19 cellular contexts compared by ENCODE assay signal in genomic region chr17:81845361-81845760, GRCh38. TPM values are rescaled to one million over a fixed set of nuclear protein-coding genes. Genes with fewer than 3 reads are reported as not detected.
DNase-seq lines count a peak whose midpoint lies in the region; TF ChIP-seq lines count a peak whose summit lies in the region.
"Had no signal": no experiment of that assay in that cellular context is flagged by ENCODE, and none has a peak within 500 bp of the region (broad histone marks: within the 10 kb centered on the region; RNA-seq: fewer than 3 reads in every experiment).

No MANE protein-coding gene starts in this region.

- no peak overlapping the region for H3K18ac ChIP-seq in trophoblast cell (ENCODE audit: low read length)

- H3K36me3 ChIP-seq in HEK293 (ENCODE audit: control insufficient read depth in 2 of 2, insufficient read depth in 1 of 2, low read length in 2 of 2), result peaks cover 29 to 67% of the 10 kb centered on the region in 2 experiments
- peaks cover 70 to 72% of the 10 kb centered on the region in 2 experiments for H3K36me3 ChIP-seq in trophoblast cell (ENCODE audit: control insufficient read depth in 1 of 2, insufficient read depth in 2 of 2, low read length in 2 of 2)

- H3K23ac ChIP-seq in trophoblast cell (ENCODE audit: low read length), result no peak overlapping the region

- TF ChIP-seq CTCF in HEK293 (tag by site-specific recombination; IDR thresholded peaks at IDR 0.05) (no peak), VCaP (conservative IDR thresholded peaks at IDR 0.05) (no peak)

- H3K14ac ChIP-seq in trophoblast cell (ENCODE audit: low read length), result no peak overlapping the region

- H2AFZ ChIP-seq in trophoblast cell (ENCODE audit: insufficient read depth, low read length, poor library complexity), result no peak overlapping the region
- H2AFZ ChIP-seq: GM23248 had no signal

- H2BK5ac ChIP-seq in trophoblast cell (ENCODE audit: low read depth, low read length, poor library complexity), result no peak overlapping the region

- H3K27ac Mint-ChIP-seq in activated naive CD4-positive, alpha-beta T cell treated with anti-CD3 and anti-CD28 coated beads, Interleukin-2, amount 50 U/mL, for 24 hours, result peak overlapping the region; percentile 59
- H3K27ac Mint-ChIP-seq: CD8-positive, alpha-beta T cell; HFFc6 had no signal

- no peaks in the 10 kb centered on the region for H3K9me3 Mint-ChIP-seq in activated naive CD4-positive, alpha-beta T cell treated with anti-CD3 and anti-CD28 coated beads, Interleukin-2, amount 50 U/mL, for 24 hours
- H3K9me3 Mint-ChIP-seq: CD8-positive, alpha-beta T cell; HFFc6 had no signal

- H3K4me1 ChIP-seq in HEK293 (ENCODE audit: control insufficient read depth, insufficient read depth, low read length), result no peaks in the 10 kb centered on the region
- H3K4me1 ChIP-seq in trophoblast cell (ENCODE audit: control insufficient read depth in 1 of 2, insufficient read depth in 2 of 2, low read length in 2 of 2), result peaks cover 6 to 10% of the 10 kb centered on the region in 2 experiments
- H3K4me1 ChIP-seq: A549 had no signal

- CTCF ChIA-PET in HEK293 (lab: Yijun Ruan, JAX), result no interaction called here

- no peak overlapping the region for H3K4me3 Mint-ChIP-seq in activated naive CD4-positive, alpha-beta T cell treated with anti-CD3 and anti-CD28 coated beads, Interleukin-2, amount 50 U/mL, for 24 hours
- H3K4me3 Mint-ChIP-seq: CD8-positive, alpha-beta T cell; HFFc6 had no signal

- H2BK12ac ChIP-seq in trophoblast cell (ENCODE audit: low read length), result no peak overlapping the region

- H3K79me1 ChIP-seq in trophoblast cell (ENCODE audit: low read length), result no peaks in the 10 kb centered on the region

- H4K12ac ChIP-seq in trophoblast cell (ENCODE audit: low read depth, low read length), result peak overlapping the region; percentile 34

- no peak overlapping the region for H2AK5ac ChIP-seq in trophoblast cell (ENCODE audit: low read length)

- no peak overlapping the region for H2BK120ac ChIP-seq in trophoblast cell (ENCODE audit: insufficient read depth, low read length, poor library complexity)

- H3K4ac ChIP-seq in trophoblast cell (ENCODE audit: low read depth, low read length), result no peak overlapping the region

- H3K79me2 ChIP-seq in trophoblast cell (ENCODE audit: control insufficient read depth, insufficient read depth, low read length, poor library complexity), result no peaks in the 10 kb centered on the region

- H3K27me3 Mint-ChIP-seq in activated naive CD4-positive, alpha-beta T cell treated with anti-CD3 and anti-CD28 coated beads, Interleukin-2, amount 50 U/mL, for 24 hours, result no peaks in the 10 kb centered on the region

- H3K27ac ChIP-seq in HEK293 (ENCODE audit: extremely low read depth, low read depth, low read length) (no peak overlapping the region), VCaP (peak overlapping the region; percentile 71), trophoblast cell (ENCODE audit: low read depth, low read length) (no peak overlapping the region)
- H3K27ac ChIP-seq: 22Rv1, A549, BLaER1, GM23248 had no signal

- no peaks in the 10 kb centered on the region for H3K4me1 Mint-ChIP-seq in activated naive CD4-positive, alpha-beta T cell treated with anti-CD3 and anti-CD28 coated beads, Interleukin-2, amount 50 U/mL, for 24 hours

- H3K9ac ChIP-seq in trophoblast cell (ENCODE audit: low read length), result no peak overlapping the region
- H3K9ac ChIP-seq: BLaER1, GM23248 had no signal

- WGBS in trophoblast cell (ENCODE audit: extremely low coverage, insufficient coverage, insufficient read length), result no CpG with 5 or more reads among the region's 13 CpGs

- H3K4me3 ChIP-seq in HEK293 (ENCODE audit: low read depth, low read length) (no peak overlapping the region), trophoblast cell (ENCODE audit: low read depth, low read length) (no peak overlapping the region)
- H3K4me3 ChIP-seq: A549, BLaER1, GM23248 had no signal

- POLR2A ChIA-PET in HEK293 (lab: Yijun Ruan, JAX), result interaction anchor here (0.5 to 1.3 kb wide), 4 partner anchors 11 to 278 kb away, joined by 3 read pairs; partner anchors contain the start of gene MCRIP1

- in situ Hi-C loops in ACHN (cut with HindIII; ENCODE audit: low pct_ligation_motif_present, low pct_unique_long_range_greater_than_20kb, low sequenced_read_pairs), result no loop called here

- no peak overlapping the region for H4K91ac ChIP-seq in trophoblast cell (ENCODE audit: low read depth, low read length)

- no peaks in the 10 kb centered on the region for H3K27me3 ChIP-seq in trophoblast cell (ENCODE audit: insufficient read depth, low read length)
- H3K27me3 ChIP-seq: BLaER1 had no signal

- no peak for DNase-seq in activated naive CD4-positive, alpha-beta T cell (lab: John Stamatoyannopoulos, UW)
- DNase-seq in trophoblast cell, result no peak
- DNase-seq in ACHN, result no peak
- no peak for DNase-seq in NCI-H128 (lab: John Stamatoyannopoulos, UW; ENCODE audit: unreplicated experiment)
- no peak for DNase-seq in glomerular visceral epithelial cell (ENCODE audit: extremely low spot score)
- DNase-seq: Calu3; CD8-positive, alpha-beta T cell; DMS79 treated with DMSO at 0.1 percent for 48 hours; GF-D8; GM23248; HCEC 1CT; HFFc6 had no signal

- no peak overlapping the region for H3K4me2 ChIP-seq in trophoblast cell (ENCODE audit: low read length)
- H3K4me2 ChIP-seq: A549, BLaER1 had no signal

- H4K8ac ChIP-seq in trophoblast cell (ENCODE audit: low read depth, low read length), result no peak overlapping the region

- H3K9me3 ChIP-seq in HEK293 (ENCODE audit: control insufficient read depth, insufficient read depth, low read depth, low read length), result no peaks in the 10 kb centered on the region
- peaks cover 4% of the 10 kb centered on the region for H3K9me3 ChIP-seq in trophoblast cell (ENCODE audit: insufficient read depth, low read depth, low read length)
- H3K9me3 ChIP-seq: A549, BLaER1 had no signal

- H3K36me3 Mint-ChIP-seq in activated naive CD4-positive, alpha-beta T cell treated with anti-CD3 and anti-CD28 coated beads, Interleukin-2, amount 50 U/mL, for 24 hours, result peaks cover 3% of the 10 kb centered on the region

TF ChIP-seq in HEK293, 187 proteins besides CTCF, POLR2A, EP300 and RAD21:
- TF ChIP-seq ZNF600 (tag by site-specific recombination; IDR thresholded peaks at IDR 0.05) (0 out of 2 replicates have a peak, but pooled peaks have one; percentile 21), ZNF768 (tag by site-specific recombination; IDR thresholded peaks at IDR 0.05) (no peak)

RNA-seq across cellular contexts. Expression of gene PPP1R27, which starts 10.5 kb away (rescaled TPM):
- 0.33 and 0.43 TPM in 2 replicates for polyA plus RNA-seq in trophoblast cell (2013)
- polyA plus RNA-seq: AG04450, GM23248 had no signal

RNA-seq across cellular contexts. Expression of gene MCRIP1, which starts 12.3 kb away (rescaled TPM):
- polyA plus RNA-seq in trophoblast cell (2013), result 120 and 125 TPM in 2 replicates

RNA-seq across cellular contexts. Expression of gene P4HB, which starts 15.0 kb away (rescaled TPM):
- polyA plus RNA-seq in trophoblast cell (2013), result 2,115 and 2,196 TPM in 2 replicates

RNA-seq across cellular contexts. Expression of gene ARHGDIA, which starts 25.8 kb away (rescaled TPM):
- 397 and 403 TPM in 2 replicates for polyA plus RNA-seq in trophoblast cell (2013)

RNA-seq across cellular contexts. Expression of gene GCGR, which starts 41.4 kb away (rescaled TPM):
- polyA plus RNA-seq in trophoblast cell (2013), result 0.04 and 0.07 TPM in 2 replicates
- polyA plus RNA-seq: AG04450, GM23248 had no signal
